ENCODE assay signal across 1 cellular context in genomic region chr16:74999683-75000480, GRCh38.
TF ChIP-seq lines count a peak whose summit lies in the region.

No MANE protein-coding gene starts in this region.

TF ChIP-seq in HepG2, 621 proteins besides CTCF, POLR2A, EP300 and RAD21 (continued from another document and continues in another):
- TF ChIP-seq FUBP1 (CRISPR knock-in tag; IDR thresholded peaks at IDR 0.05; ENCODE audit: borderline replicate concordance) (no peak), ZNF710 (CRISPR knock-in tag; IDR thresholded peaks at IDR 0.05; ENCODE audit: borderline replicate concordance) (no peak; the same call in 1 of the 2 replicates), SP140L (CRISPR knock-in tag; IDR thresholded peaks at IDR 0.05; ENCODE audit: borderline replicate concordance) (no peak), ZNF44 (CRISPR knock-in tag; IDR thresholded peaks at IDR 0.05) (no peak), ZUFSP (CRISPR knock-in tag; IDR thresholded peaks at IDR 0.05; ENCODE audit: borderline replicate concordance) (no peak), BRD4 (CRISPR knock-in tag; IDR thresholded peaks at IDR 0.05) (no peak), TCF7L2 (IDR thresholded peaks at IDR 0.05; ENCODE audit: low read depth, low read length) (no peak), GATA4 (IDR thresholded peaks at IDR 0.05; ENCODE audit: borderline replicate concordance, low read depth) (no peak), RNF219 (CRISPR knock-in tag; IDR thresholded peaks at IDR 0.05) (no peak), CC2D1A (CRISPR knock-in tag; IDR thresholded peaks at IDR 0.05) (no peak), ZNF142 (CRISPR knock-in tag; IDR thresholded peaks at IDR 0.05) (no peak), ZNF530 (CRISPR knock-in tag; IDR thresholded peaks at IDR 0.05; ENCODE audit: low read depth) (no peak), IRF2 (CRISPR knock-in tag; IDR thresholded peaks at IDR 0.05) (no peak), ZSCAN30 (CRISPR knock-in tag; IDR thresholded peaks at IDR 0.05) (no peak), NCOA5 (CRISPR knock-in tag; IDR thresholded peaks at IDR 0.05) (no peak), ATF1 (CRISPR knock-in tag; IDR thresholded peaks at IDR 0.05) (no peak), ZNF513 (CRISPR knock-in tag; conservative IDR thresholded peaks at IDR 0.05) (no peak), CBFB (CRISPR knock-in tag; IDR thresholded peaks at IDR 0.05) (no peak), RFXANK (CRISPR knock-in tag; IDR thresholded peaks at IDR 0.05) (no peak), ZSCAN31 (CRISPR knock-in tag; IDR thresholded peaks at IDR 0.05; ENCODE audit: low read depth) (no peak; the same call in 1 of the 2 replicates), KLF9 (CRISPR knock-in tag; IDR thresholded peaks at IDR 0.05; ENCODE audit: low read depth) (no peak), ZBTB20 (CRISPR knock-in tag; IDR thresholded peaks at IDR 0.05; ENCODE audit: borderline replicate concordance, low read depth) (0 out of 2 replicates have a peak, but pooled peaks have one; percentile 33), ZNF430 (CRISPR knock-in tag; IDR thresholded peaks at IDR 0.05) (no peak), ZNF749 (CRISPR knock-in tag; IDR thresholded peaks at IDR 0.05; ENCODE audit: borderline replicate concordance) (no peak; the same call in 1 of the 2 replicates), NKX3-1 (CRISPR knock-in tag; IDR thresholded peaks at IDR 0.05) (peak; percentile 67; the same call in 1 of the 2 replicates), ETV6 (CRISPR knock-in tag; conservative IDR thresholded peaks at IDR 0.05) (peak; percentile 33; the same call in 1 of the 2 replicates), SRY (CRISPR knock-in tag; IDR thresholded peaks at IDR 0.05) (no peak), ZNF614 (CRISPR knock-in tag; IDR thresholded peaks at IDR 0.05; ENCODE audit: borderline replicate concordance) (peak; percentile 33; the same call in 1 of the 2 replicates), ZNF839 (CRISPR knock-in tag; IDR thresholded peaks at IDR 0.05; ENCODE audit: borderline replicate concordance) (no peak)
- TF ChIP-seq, protein P1, sequence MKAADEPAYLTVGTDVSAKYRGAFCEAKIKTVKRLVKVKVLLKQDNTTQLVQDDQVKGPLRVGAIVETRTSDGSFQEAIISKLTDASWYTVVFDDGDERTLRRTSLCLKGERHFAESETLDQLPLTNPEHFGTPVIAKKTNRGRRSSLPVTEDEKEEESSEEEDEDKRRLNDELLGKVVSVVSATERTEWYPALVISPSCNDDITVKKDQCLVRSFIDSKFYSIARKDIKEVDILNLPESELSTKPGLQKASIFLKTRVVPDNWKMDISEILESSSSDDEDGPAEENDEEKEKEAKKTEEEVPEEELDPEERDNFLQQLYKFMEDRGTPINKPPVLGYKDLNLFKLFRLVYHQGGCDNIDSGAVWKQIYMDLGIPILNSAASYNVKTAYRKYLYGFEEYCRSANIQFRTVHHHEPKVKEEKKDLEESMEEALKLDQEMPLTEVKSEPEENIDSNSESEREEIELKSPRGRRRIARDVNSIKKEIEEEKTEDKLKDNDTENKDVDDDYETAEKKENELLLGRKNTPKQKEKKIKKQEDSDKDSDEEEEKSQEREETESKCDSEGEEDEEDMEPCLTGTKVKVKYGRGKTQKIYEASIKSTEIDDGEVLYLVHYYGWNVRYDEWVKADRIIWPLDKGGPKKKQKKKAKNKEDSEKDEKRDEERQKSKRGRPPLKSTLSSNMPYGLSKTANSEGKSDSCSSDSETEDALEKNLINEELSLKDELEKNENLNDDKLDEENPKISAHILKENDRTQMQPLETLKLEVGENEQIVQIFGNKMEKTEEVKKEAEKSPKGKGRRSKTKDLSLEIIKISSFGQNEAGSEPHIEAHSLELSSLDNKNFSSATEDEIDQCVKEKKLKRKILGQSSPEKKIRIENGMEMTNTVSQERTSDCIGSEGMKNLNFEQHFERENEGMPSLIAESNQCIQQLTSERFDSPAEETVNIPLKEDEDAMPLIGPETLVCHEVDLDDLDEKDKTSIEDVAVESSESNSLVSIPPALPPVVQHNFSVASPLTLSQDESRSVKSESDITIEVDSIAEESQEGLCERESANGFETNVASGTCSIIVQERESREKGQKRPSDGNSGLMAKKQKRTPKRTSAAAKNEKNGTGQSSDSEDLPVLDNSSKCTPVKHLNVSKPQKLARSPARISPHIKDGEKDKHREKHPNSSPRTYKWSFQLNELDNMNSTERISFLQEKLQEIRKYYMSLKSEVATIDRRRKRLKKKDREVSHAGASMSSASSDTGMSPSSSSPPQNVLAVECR (CRISPR knock-in tag; IDR thresholded peaks at IDR 0.05; ENCODE audit: borderline replicate concordance) = peak; percentile 90
- TF ChIP-seq, protein P2, sequence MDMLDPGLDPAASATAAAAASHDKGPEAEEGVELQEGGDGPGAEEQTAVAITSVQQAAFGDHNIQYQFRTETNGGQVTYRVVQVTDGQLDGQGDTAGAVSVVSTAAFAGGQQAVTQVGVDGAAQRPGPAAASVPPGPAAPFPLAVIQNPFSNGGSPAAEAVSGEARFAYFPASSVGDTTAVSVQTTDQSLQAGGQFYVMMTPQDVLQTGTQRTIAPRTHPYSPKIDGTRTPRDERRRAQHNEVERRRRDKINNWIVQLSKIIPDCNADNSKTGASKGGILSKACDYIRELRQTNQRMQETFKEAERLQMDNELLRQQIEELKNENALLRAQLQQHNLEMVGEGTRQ (IDR thresholded peaks at IDR 0.05; ENCODE audit: low read depth, low read length) = no peak
- TF ChIP-seq, protein P2 (CRISPR knock-in tag; IDR thresholded peaks at IDR 0.05; ENCODE audit: borderline replicate concordance) = no peak
- TF ChIP-seq, protein P3, sequence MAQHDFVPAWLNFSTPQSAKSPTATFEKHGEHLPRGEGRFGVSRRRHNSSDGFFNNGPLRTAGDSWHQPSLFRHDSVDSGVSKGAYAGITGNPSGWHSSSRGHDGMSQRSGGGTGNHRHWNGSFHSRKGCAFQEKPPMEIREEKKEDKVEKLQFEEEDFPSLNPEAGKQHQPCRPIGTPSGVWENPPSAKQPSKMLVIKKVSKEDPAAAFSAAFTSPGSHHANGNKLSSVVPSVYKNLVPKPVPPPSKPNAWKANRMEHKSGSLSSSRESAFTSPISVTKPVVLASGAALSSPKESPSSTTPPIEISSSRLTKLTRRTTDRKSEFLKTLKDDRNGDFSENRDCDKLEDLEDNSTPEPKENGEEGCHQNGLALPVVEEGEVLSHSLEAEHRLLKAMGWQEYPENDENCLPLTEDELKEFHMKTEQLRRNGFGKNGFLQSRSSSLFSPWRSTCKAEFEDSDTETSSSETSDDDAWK (CRISPR knock-in tag; IDR thresholded peaks at IDR 0.05) = no peak
